ENCODE assay signal across 20 cellular contexts in the genomic region with DNA sequence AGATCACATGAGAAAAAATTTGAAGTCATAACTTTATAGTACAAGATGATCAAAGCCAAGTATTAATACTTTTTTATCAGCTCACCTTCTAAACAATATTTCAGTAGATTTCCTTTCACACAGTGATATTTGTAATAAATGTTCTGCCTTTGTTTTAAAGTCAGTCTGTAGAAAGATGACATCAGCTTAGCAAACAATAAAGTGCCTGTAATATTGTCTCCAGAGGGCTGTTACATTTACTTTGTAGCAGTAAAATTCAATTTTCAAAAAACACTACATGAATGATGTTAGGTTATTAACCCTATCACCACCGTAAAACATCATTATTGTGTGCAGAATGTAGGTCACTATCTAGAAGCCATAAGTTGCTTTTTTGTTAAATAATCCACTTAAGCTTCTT. TPM values are rescaled to one million over a fixed set of nuclear protein-coding genes. Genes with fewer than 3 reads are reported as not detected.
DNase-seq lines count a peak whose midpoint lies in the region; ATAC-seq and TF ChIP-seq lines count a peak whose summit lies in the region.
"Had no signal": no experiment of that assay in that cellular context is flagged by ENCODE, and none has a peak within 500 bp of the region (broad histone marks: within the 10 kb centered on the region; RNA-seq: fewer than 3 reads in every experiment).

No MANE protein-coding gene starts in this region.

- CTCF ChIA-PET in HEK293T (lab: Yijun Ruan, JAX) = no interaction called here

- peak overlapping the region; percentile 63 for H3K9ac ChIP-seq in OCI-LY1 (ENCODE audit: low read length)
- no peak overlapping the region for H3K9ac ChIP-seq in endodermal cell (ENCODE audit: extremely low read depth, low read length, poor library complexity, severe bottlenecking)
- H3K9ac ChIP-seq in smooth muscle cell (ENCODE audit: low read depth) = no peak overlapping the region

- H3K4me1 ChIP-seq in OCI-LY1 (ENCODE audit: insufficient read depth, low read length, severe bottlenecking) = peaks cover 53% of the 10 kb centered on the region
- H3K4me1 ChIP-seq in endodermal cell (ENCODE audit: control insufficient read depth, insufficient read depth, low read length) = no peaks in the 10 kb centered on the region
- peaks cover 67% of the 10 kb centered on the region for H3K4me1 ChIP-seq in smooth muscle cell (ENCODE audit: low read depth)
- H3K4me1 ChIP-seq: sigmoid colon had no signal

- no peak overlapping the region for H3K4me3 Mint-ChIP-seq in endodermal cell
- no peak overlapping the region for H3K4me3 Mint-ChIP-seq in activated naive CD8-positive, alpha-beta T cell treated with anti-CD3 and anti-CD28 coated beads, Interleukin-2, amount 50 U/mL, for 24 hours

- H3K27me3 Mint-ChIP-seq in endodermal cell (ENCODE audit: insufficient read depth) = peaks cover 36% of the 10 kb centered on the region
- H3K27me3 Mint-ChIP-seq in activated naive CD8-positive, alpha-beta T cell treated with anti-CD3 and anti-CD28 coated beads, Interleukin-2, amount 50 U/mL, for 24 hours = no peaks in the 10 kb centered on the region

- no peak for ATAC-seq in GM18861 (IDR thresholded peaks at IDR 0.05; ENCODE audit: unreplicated experiment)
- no peak for ATAC-seq in activated naive CD8-positive, alpha-beta T cell treated with anti-CD3 and anti-CD28 coated beads, Interleukin-2, amount 50 U/mL, for 24 hours
- ATAC-seq: esophagus mucosa had no signal

- H4K20me1 ChIP-seq in OCI-LY1 (ENCODE audit: insufficient read depth, low read length) (no peaks in the 10 kb centered on the region), smooth muscle cell (ENCODE audit: low read depth) (peaks cover 100% of the 10 kb centered on the region)

- H3K9me3 ChIP-seq in OCI-LY1 (ENCODE audit: low read length) (no peaks in the 10 kb centered on the region), endodermal cell (ENCODE audit: control insufficient read depth, low read length) (no peaks in the 10 kb centered on the region), smooth muscle cell (replicated peaks; ENCODE audit: low read depth) (no peaks in the 10 kb centered on the region)
- H3K9me3 ChIP-seq: ascending aorta, BE2C, sigmoid colon, transverse colon had no signal

- POLR2A ChIA-PET in HEK293T (lab: Yijun Ruan, JAX) = no interaction called here

- no peaks in the 10 kb centered on the region for H3K27me3 ChIP-seq in OCI-LY1 (ENCODE audit: insufficient read depth, low read length)
- peaks cover 38% of the 10 kb centered on the region for H3K27me3 ChIP-seq in endodermal cell (ENCODE audit: control insufficient read depth, insufficient read depth, low read length, poor library complexity, severe bottlenecking)
- no peaks in the 10 kb centered on the region for H3K27me3 ChIP-seq in smooth muscle cell (ENCODE audit: low read depth)
- H3K27me3 ChIP-seq: ascending aorta, BE2C, sigmoid colon had no signal

- 0 out of 2 replicates have a peak, but pooled peaks cover 4% of the 10 kb centered on the region for H3K36me3 ChIP-seq in OCI-LY1 (ENCODE audit: insufficient read depth, low read length)
- H3K36me3 ChIP-seq in endodermal cell (ENCODE audit: control insufficient read depth, insufficient read depth, low read length) = no peaks in the 10 kb centered on the region
- no peaks in the 10 kb centered on the region for H3K36me3 ChIP-seq in smooth muscle cell (ENCODE audit: low read depth)
- H3K36me3 ChIP-seq: ascending aorta, BE2C, sigmoid colon, transverse colon had no signal

- H3K27ac ChIP-seq in OCI-LY1 (ENCODE audit: low read depth, low read length, poor library complexity, severe bottlenecking) (peak overlapping the region; percentile 87), endodermal cell (ENCODE audit: low read depth, low read length) (peak overlapping the region; percentile 74), smooth muscle cell (ENCODE audit: low read depth) (peak overlapping the region; percentile 45)
- H3K27ac ChIP-seq: ascending aorta, transverse colon had no signal

- H3K4me2 ChIP-seq in OCI-LY1 (ENCODE audit: low read length) (peak overlapping the region; percentile 76), smooth muscle cell (no peak overlapping the region)

- no peak overlapping the region for H3K27ac Mint-ChIP-seq in endodermal cell
- H3K27ac Mint-ChIP-seq in activated naive CD8-positive, alpha-beta T cell treated with anti-CD3 and anti-CD28 coated beads, Interleukin-2, amount 50 U/mL, for 24 hours = no peak overlapping the region

- no peaks in the 10 kb centered on the region for H3F3A ChIP-seq in OCI-LY1 (ENCODE audit: insufficient read depth, low read length)
- peaks cover 15% of the 10 kb centered on the region for H3F3A ChIP-seq in smooth muscle cell (ENCODE audit: low read depth)

- H3K79me2 ChIP-seq in OCI-LY1 (ENCODE audit: insufficient read depth, low read length) (peaks cover 10% of the 10 kb centered on the region; the same call in 1 of the 2 replicates), smooth muscle cell (ENCODE audit: low read depth) (peaks cover 100% of the 10 kb centered on the region)

- no peaks in the 10 kb centered on the region for H3K9me3 Mint-ChIP-seq in endodermal cell
- H3K9me3 Mint-ChIP-seq in activated naive CD8-positive, alpha-beta T cell treated with anti-CD3 and anti-CD28 coated beads, Interleukin-2, amount 50 U/mL, for 24 hours = no peaks in the 10 kb centered on the region

- H3K4me3 ChIP-seq in OCI-LY1 (ENCODE audit: low read depth, low read length, poor library complexity, severe bottlenecking) (peak overlapping the region; percentile 53), endodermal cell (ENCODE audit: low read length) (no peak overlapping the region), smooth muscle cell (no peak overlapping the region)
- H3K4me3 ChIP-seq: ascending aorta, sigmoid colon, transverse colon had no signal

- H3K4me1 Mint-ChIP-seq in endodermal cell = peaks cover 23% of the 10 kb centered on the region
- peaks cover 22% of the 10 kb centered on the region for H3K4me1 Mint-ChIP-seq in activated naive CD8-positive, alpha-beta T cell treated with anti-CD3 and anti-CD28 coated beads, Interleukin-2, amount 50 U/mL, for 24 hours

- no peaks in the 10 kb centered on the region for H3K36me3 Mint-ChIP-seq in endodermal cell (ENCODE audit: low read depth)
- H3K36me3 Mint-ChIP-seq in activated naive CD8-positive, alpha-beta T cell treated with anti-CD3 and anti-CD28 coated beads, Interleukin-2, amount 50 U/mL, for 24 hours (ENCODE audit: low read depth) = peaks cover 8% of the 10 kb centered on the region

- no peak for TF ChIP-seq CTCF in OCI-LY1 (IDR thresholded peaks at IDR 0.05; ENCODE audit: low read length)
- TF ChIP-seq CTCF in endodermal cell (conservative IDR thresholded peaks at IDR 0.05) = no peak
- no peak for TF ChIP-seq CTCF in smooth muscle cell (IDR thresholded peaks at IDR 0.05; ENCODE audit: borderline replicate concordance, insufficient read depth, poor library complexity, severe bottlenecking)

- 50 to 79% methylated on average over 1 of the region's 1 CpG for WGBS in endodermal cell (ENCODE audit: insufficient coverage in 1 of 2, insufficient read length in 1 of 2), 2 experiments
- WGBS in smooth muscle cell (ENCODE audit: low lambda C conversion rate) = 77% methylated on average over 1 of the region's 1 CpG

- DNase-seq in HEK293T (ENCODE audit: extremely low spot score) (no peak), endodermal cell (no peak), smooth muscle cell (lab: John Stamatoyannopoulos, UW; ENCODE audit: unreplicated experiment) (no peak), NCI-H345 treated with DMSO at 0.1 percent for 48 hours (lab: John Stamatoyannopoulos, UW; ENCODE audit: unreplicated experiment) (no peak), NCI-H2171 treated with DMSO at 0.1 percent for 48 hours (lab: John Stamatoyannopoulos, UW) (no peak)
- DNase-seq in activated naive CD8-positive, alpha-beta T cell treated with anti-CD3 and anti-CD28 coated beads, Interleukin-2, amount 50 U/mL, for 24 hours = no peak
- DNase-seq: activated gamma-delta T cell treated with Interleukin-2 at 50 U/mL for 16 hours; BE2C; head of caudate nucleus; IMR-90; islet precursor cell; MV-4-11; Right ventricle myocardium superior; sigmoid colon; stimulated activated CD4-positive, alpha-beta T cell treated with anti-CD3 and anti-CD28 coated beads, Interleukin-4, amount 100 ng/mL, for 4 hours; transverse colon had no signal

- no peaks in the 10 kb centered on the region for H3K9me2 ChIP-seq in OCI-LY1 (ENCODE audit: low read depth, low read length)

- H2AFZ ChIP-seq in OCI-LY1 (ENCODE audit: low read length) (no peak overlapping the region), smooth muscle cell (ENCODE audit: low read depth) (no peak overlapping the region)

TF ChIP-seq in HEK293T, 16 proteins besides CTCF, POLR2A, EP300 and RAD21:
- TF ChIP-seq, protein P1, sequence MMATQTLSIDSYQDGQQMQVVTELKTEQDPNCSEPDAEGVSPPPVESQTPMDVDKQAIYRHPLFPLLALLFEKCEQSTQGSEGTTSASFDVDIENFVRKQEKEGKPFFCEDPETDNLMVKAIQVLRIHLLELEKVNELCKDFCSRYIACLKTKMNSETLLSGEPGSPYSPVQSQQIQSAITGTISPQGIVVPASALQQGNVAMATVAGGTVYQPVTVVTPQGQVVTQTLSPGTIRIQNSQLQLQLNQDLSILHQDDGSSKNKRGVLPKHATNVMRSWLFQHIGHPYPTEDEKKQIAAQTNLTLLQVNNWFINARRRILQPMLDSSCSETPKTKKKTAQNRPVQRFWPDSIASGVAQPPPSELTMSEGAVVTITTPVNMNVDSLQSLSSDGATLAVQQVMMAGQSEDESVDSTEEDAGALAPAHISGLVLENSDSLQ (IDR thresholded peaks at IDR 0.05) = peak; percentile 48; the same call in 1 of the 2 replicates
- TF ChIP-seq FOXM1 (IDR thresholded peaks at IDR 0.05; ENCODE audit: borderline replicate concordance) = no peak
- TF ChIP-seq FOXA1 (IDR thresholded peaks at IDR 0.05) = peak; percentile 61; the same call in 1 of the 2 replicates
- peak; percentile 66; the same call in 1 of the 2 replicates for TF ChIP-seq CTBP1 (IDR thresholded peaks at IDR 0.05; ENCODE audit: borderline replicate concordance)
- no peak for TF ChIP-seq HDGF (IDR thresholded peaks at IDR 0.05; ENCODE audit: borderline replicate concordance)
- no peak for TF ChIP-seq LEF1 (IDR thresholded peaks at IDR 0.05; ENCODE audit: borderline replicate concordance)
- no peak for TF ChIP-seq TARDBP (IDR thresholded peaks at IDR 0.05)
- no peak for TF ChIP-seq L3MBTL2 (conservative IDR thresholded peaks at IDR 0.05)
- no peak for TF ChIP-seq ZNF384 (IDR thresholded peaks at IDR 0.05)

RNA-seq across cellular contexts. Expression of a gene that starts 49.6 kb away (rescaled TPM):
- under 1 TPM; 0.29 to 0.31 TPM for total RNA-seq in endodermal cell
- 68.2 TPM for polyA plus RNA-seq in endodermal cell (2013, experiment 1 of 2)
- 65.4 TPM for polyA plus RNA-seq in endodermal cell (2013, experiment 2 of 2)
- total RNA-seq in smooth muscle cell = 148 and 158 TPM in 2 replicates
- polyA plus RNA-seq in smooth muscle cell = 50.8 and 67.5 TPM in 2 replicates

Comparison
In these comparisons a context has a peak if more than half of its experiments do, and no peak if none do; other contexts are left out.
1. RNA of a gene that starts 49.6 kb away (total RNA-seq): 148 to 158 TPM in smooth muscle cell; 0.29 to 0.31 TPM in endodermal cell; every median in the first group is over 100 times any median in the second.
2. Peak in every context shown above with its lines, with median percentiles within 50 percentile points of each other: H3K27ac ChIP-seq.